1 cellular context compared by ENCODE assay signal in genomic region chr20:2751868-2752630, GRCh38.
TF ChIP-seq lines count a peak whose summit lies in the region.

No MANE protein-coding gene starts in this region.

TF ChIP-seq in K562, 482 proteins besides CTCF, POLR2A, EP300 and RAD21 (continues in another document):
- TF ChIP-seq TAF15 (IDR thresholded peaks at IDR 0.05; ENCODE audit: low read depth, low read length), result no peak
- no peak for TF ChIP-seq CREB3 (tag; conservative IDR thresholded peaks at IDR 0.05; ENCODE audit: low read depth)
- TF ChIP-seq ZC3H8 (IDR thresholded peaks at IDR 0.05), result no peak
- no peak for TF ChIP-seq UBTF (IDR thresholded peaks at IDR 0.05; ENCODE audit: borderline replicate concordance in 1 of 2, low read depth in 2 of 2, low read length in 2 of 2)
- no peak for TF ChIP-seq BRD4 (IDR thresholded peaks at IDR 0.05)
- TF ChIP-seq ZNF431 (CRISPR knock-in tag; IDR thresholded peaks at IDR 0.05), result no peak
- no peak for TF ChIP-seq BCL6 (CRISPR knock-in tag; IDR thresholded peaks at IDR 0.05)
- TF ChIP-seq YY1 (IDR thresholded peaks at IDR 0.05; ENCODE audit: borderline replicate concordance in 1 of 3, control insufficient read depth in 1 of 3, extremely low read depth in 1 of 3, insufficient read depth in 3 of 3, insufficient read length in 1 of 3, insufficient replicate concordance in 2 of 3, low read depth in 1 of 3, low read length in 2 of 3), result peak in 1 of 3 experiments; percentile 23
- no peak for TF ChIP-seq ESRRB (CRISPR knock-in tag; IDR thresholded peaks at IDR 0.05; ENCODE audit: borderline replicate concordance)
- TF ChIP-seq HSF4 (CRISPR knock-in tag; IDR thresholded peaks at IDR 0.05; ENCODE audit: borderline replicate concordance), result no peak
- no peak for TF ChIP-seq ZFP30 (CRISPR knock-in tag; IDR thresholded peaks at IDR 0.05; ENCODE audit: borderline replicate concordance)
- TF ChIP-seq ZKSCAN3 (CRISPR knock-in tag; IDR thresholded peaks at IDR 0.05), result no peak
- peak; percentile 46; the same call in 1 of the 2 replicates for TF ChIP-seq RB1 (IDR thresholded peaks at IDR 0.05; ENCODE audit: low read depth)
- TF ChIP-seq CBX5 (IDR thresholded peaks at IDR 0.05; ENCODE audit: borderline replicate concordance, low read depth), result no peak
- no peak for TF ChIP-seq ZNF75A (CRISPR knock-in tag; IDR thresholded peaks at IDR 0.05)
- no peak for TF ChIP-seq SMAD4 (CRISPR knock-in tag; conservative IDR thresholded peaks at IDR 0.05)
- no peak for TF ChIP-seq RREB1 (CRISPR knock-in tag; IDR thresholded peaks at IDR 0.05)
- TF ChIP-seq RBBP5 (IDR thresholded peaks at IDR 0.05; ENCODE audit: borderline replicate concordance, insufficient read depth, low read length, poor library complexity, severe bottlenecking), result no peak
- TF ChIP-seq KHSRP (IDR thresholded peaks at IDR 0.05), result no peak
- 0 out of 4 replicates have a peak, but pooled peaks of 1 of the 2 experiments have one; percentile 31 for TF ChIP-seq NONO (IDR thresholded peaks at IDR 0.05; ENCODE audit: low read depth in 2 of 2, low read length in 1 of 2)
- TF ChIP-seq E2F1 (CRISPR knock-in tag; IDR thresholded peaks at IDR 0.05), result no peak
- no peak for TF ChIP-seq BACH1 (tag; IDR thresholded peaks at IDR 0.05)
- peak in 1 of 2 experiments; percentile 51; a peak in 2 of 4 replicates for TF ChIP-seq NRF1 (conservative IDR thresholded peaks at IDR 0.05 in 1 of 2, IDR thresholded peaks at IDR 0.05 in 1 of 2)
- TF ChIP-seq DNMT1 (IDR thresholded peaks at IDR 0.05), result no peak
- TF ChIP-seq KDM4B (IDR thresholded peaks at IDR 0.05; ENCODE audit: borderline replicate concordance in 2 of 2, low read depth in 1 of 2), result no peak
- no peak for TF ChIP-seq CAMTA2 (CRISPR knock-in tag; conservative IDR thresholded peaks at IDR 0.05)
- TF ChIP-seq E2F6 (IDR thresholded peaks at IDR 0.05; ENCODE audit: borderline replicate concordance in 1 of 2, extremely low read depth in 1 of 2, insufficient read depth in 1 of 2, insufficient read length in 1 of 2, low read depth in 1 of 2, low read length in 1 of 2, poor library complexity in 1 of 2, severe bottlenecking in 1 of 2), result peak in 1 of 2 experiments; percentile 43
- no peak for TF ChIP-seq PHB (CRISPR knock-in tag; IDR thresholded peaks at IDR 0.05)
- no peak for TF ChIP-seq EWSR1 (IDR thresholded peaks at IDR 0.05; ENCODE audit: borderline replicate concordance, low read depth, partially characterized antibody)
- TF ChIP-seq PHF8 (IDR thresholded peaks at IDR 0.05; ENCODE audit: borderline replicate concordance, low read length), result peak; percentile 25; the same call in 1 of the 2 replicates
- no peak for TF ChIP-seq BRF1 (IDR thresholded peaks at IDR 0.05; ENCODE audit: borderline replicate concordance, extremely low read depth, insufficient read length)
- no peak for TF ChIP-seq ZNF124 (CRISPR knock-in tag; IDR thresholded peaks at IDR 0.05)
- no peak for TF ChIP-seq SRSF1 (IDR thresholded peaks at IDR 0.05; ENCODE audit: low read depth, low read length)
- TF ChIP-seq MAX (CRISPR knock-in tag; IDR thresholded peaks at IDR 0.05), result no peak
- TF ChIP-seq ZNF232 (CRISPR knock-in tag; IDR thresholded peaks at IDR 0.05), result no peak
- no peak for TF ChIP-seq DIDO1 (tag; IDR thresholded peaks at IDR 0.05; ENCODE audit: low read depth)
- peak; percentile 36 for TF ChIP-seq VEZF1 (CRISPR knock-in tag; IDR thresholded peaks at IDR 0.05)
- TF ChIP-seq ZBTB8A (IDR thresholded peaks at IDR 0.05; ENCODE audit: partially characterized antibody), result no peak
- no peak for TF ChIP-seq NUFIP1 (IDR thresholded peaks at IDR 0.05; ENCODE audit: partially characterized antibody)
- TF ChIP-seq CCNT2 (IDR thresholded peaks at IDR 0.05; ENCODE audit: borderline replicate concordance, extremely low read depth, insufficient read length, low read depth, low read length), result peak; percentile 34
- TF ChIP-seq SAFB2 (IDR thresholded peaks at IDR 0.05; ENCODE audit: borderline replicate concordance, low read depth, low read length, severe bottlenecking), result no peak
- TF ChIP-seq ZBTB33 (CRISPR knock-in tag; IDR thresholded peaks at IDR 0.05), result peak; percentile 31; the same call in 1 of the 2 replicates
- TF ChIP-seq PRDM10 (IDR thresholded peaks at IDR 0.05; ENCODE audit: partially characterized antibody), result no peak
- no peak for TF ChIP-seq MTF1 (CRISPR knock-in tag; IDR thresholded peaks at IDR 0.05; ENCODE audit: borderline replicate concordance)
- TF ChIP-seq NEUROD1 (IDR thresholded peaks at IDR 0.05; ENCODE audit: borderline replicate concordance, low read depth, low read length, partially characterized antibody), result no peak
- TF ChIP-seq CEBPG (CRISPR knock-in tag; IDR thresholded peaks at IDR 0.05), result no peak
- TF ChIP-seq CEBPG (tag; conservative IDR thresholded peaks at IDR 0.05 in 1 of 2, IDR thresholded peaks at IDR 0.05 in 1 of 2), result no peak
